21 cellular contexts compared by ENCODE assay signal in genomic region chr1:24484208-24484607, GRCh38. TPM values are rescaled to one million over a fixed set of nuclear protein-coding genes. Genes with fewer than 3 reads are reported as not detected.
DNase-seq lines count a peak whose midpoint lies in the region; ATAC-seq and TF ChIP-seq lines count a peak whose summit lies in the region.
"Had no signal": no experiment of that assay in that cellular context is flagged by ENCODE, and none has a peak within 500 bp of the region (broad histone marks: within the 10 kb centered on the region; RNA-seq: fewer than 3 reads in every experiment).

No MANE protein-coding gene starts in this region.

- no peak for TF ChIP-seq CTCF in activated B cell treated with CpG ODN at 0.5 μM for 24 hours (IDR thresholded peaks at IDR 0.05)

- no peak for ATAC-seq in CD4-positive, CD25-positive, alpha-beta regulatory T cell (ENCODE audit: low read depth in 2 of 2)
- ATAC-seq in activated B cell treated with CpG ODN at 0.5 μM for 24 hours (ENCODE audit: low read depth) (no peak), GM21360 (IDR thresholded peaks at IDR 0.05; ENCODE audit: unreplicated experiment) (no peak)
- ATAC-seq: esophagus mucosa, gastrocnemius medialis had no signal

- peak overlapping the region; percentile 5 for H3K4me3 Mint-ChIP-seq in T-helper 1 cell treated with Interleukin-12 subunit alpha and Interleukin-12 subunit beta and Interleukin-4 antibody, amounts not matched to agents 30 μg/mL and 1 μg/mL, for 36 hours
- peak overlapping the region; percentile 22 to 79 (median 67) for H3K4me3 Mint-ChIP-seq in CD4-positive, CD25-positive, alpha-beta regulatory T cell
- no peak overlapping the region for H3K4me3 Mint-ChIP-seq in activated B cell treated with CpG ODN at 0.5 μM for 24 hours
- H3K4me3 Mint-ChIP-seq: B cell, memory B cell had no signal

- POLR2A ChIA-PET in activated B cell treated with CpG ODN at 0.5 μM for 24 hours (lab: Charles Lee): interaction anchor here (0.8 to 2.1 kb wide), 2 partner anchors 18 to 51 kb away, joined by 3 to 17 read pairs; partner anchors contain the start of gene RCAN3

- H3K9me3 ChIP-seq in CD4-positive, CD25-positive, alpha-beta regulatory T cell (ENCODE audit: control insufficient read depth in 2 of 2, low read length in 2 of 2): no peaks in the 10 kb centered on the region
- no peaks in the 10 kb centered on the region for H3K9me3 ChIP-seq in effector memory CD4-positive, alpha-beta T cell (ENCODE audit: control insufficient read depth, low read length)
- H3K9me3 ChIP-seq: breast epithelium, gastrocnemius medialis had no signal

- H3K36me3 Mint-ChIP-seq in T-helper 1 cell treated with Interleukin-12 subunit alpha and Interleukin-12 subunit beta and Interleukin-4 antibody, amounts not matched to agents 30 μg/mL and 1 μg/mL, for 36 hours (ENCODE audit: low read depth): peaks cover 16% of the 10 kb centered on the region
- H3K36me3 Mint-ChIP-seq in CD4-positive, CD25-positive, alpha-beta regulatory T cell: peaks cover 5% of the 10 kb centered on the region
- H3K36me3 Mint-ChIP-seq in activated B cell treated with CpG ODN at 0.5 μM for 24 hours (ENCODE audit: low read depth): no peaks in the 10 kb centered on the region
- H3K36me3 Mint-ChIP-seq: naive B cell had no signal

- H3K4me1 Mint-ChIP-seq in T-helper 1 cell treated with Interleukin-12 subunit alpha and Interleukin-12 subunit beta and Interleukin-4 antibody, amounts not matched to agents 30 μg/mL and 1 μg/mL, for 36 hours (ENCODE audit: low read depth): peaks cover 69% of the 10 kb centered on the region
- H3K4me1 Mint-ChIP-seq in CD4-positive, CD25-positive, alpha-beta regulatory T cell: peaks cover 29 to 95% (median 56%) of the 10 kb centered on the region in 4 donors
- peaks cover 55% of the 10 kb centered on the region for H3K4me1 Mint-ChIP-seq in activated B cell treated with CpG ODN at 0.5 μM for 24 hours

- DNase-seq in T-helper 1 cell (no peak), activated B cell treated with CpG ODN at 0.5 μM for 24 hours (no peak), ureter (ENCODE audit: low spot score) (no peak), NCI-H226 (no peak)
- DNase-seq in CD4-positive, CD25-positive, alpha-beta regulatory T cell: no peak
- DNase-seq in effector memory CD4-positive, alpha-beta T cell: no peak
- DNase-seq: dermis blood vessel endothelial cell; gastrocnemius medialis; Kasumi-1; naive B cell; NCI-H1105 treated with DMSO at 0.1 percent for 48 hours; NCI-H2107; NCI-H524; stimulated activated CD4-positive, alpha-beta T cell treated with anti-CD3 and anti-CD28 coated beads, Interleukin-2, amount 100 ng/mL, for 24 hours had no signal

- H3K27me3 Mint-ChIP-seq in T-helper 1 cell treated with Interleukin-12 subunit alpha and Interleukin-12 subunit beta and Interleukin-4 antibody, amounts not matched to agents 30 μg/mL and 1 μg/mL, for 36 hours (ENCODE audit: low read depth): no peaks in the 10 kb centered on the region
- H3K27me3 Mint-ChIP-seq in CD4-positive, CD25-positive, alpha-beta regulatory T cell: no peaks in the 10 kb centered on the region
- H3K27me3 Mint-ChIP-seq in activated B cell treated with CpG ODN at 0.5 μM for 24 hours: no peaks in the 10 kb centered on the region
- H3K27me3 Mint-ChIP-seq: B cell, memory B cell, naive B cell had no signal

- peak overlapping the region; percentile 75 for H3K27ac Mint-ChIP-seq in T-helper 1 cell treated with Interleukin-12 subunit alpha and Interleukin-12 subunit beta and Interleukin-4 antibody, amounts not matched to agents 30 μg/mL and 1 μg/mL, for 36 hours
- peak overlapping the region; percentile 92 to 98 (median 97) for H3K27ac Mint-ChIP-seq in CD4-positive, CD25-positive, alpha-beta regulatory T cell
- peak overlapping the region; percentile 47 for H3K27ac Mint-ChIP-seq in activated B cell treated with CpG ODN at 0.5 μM for 24 hours
- H3K27ac Mint-ChIP-seq: B cell, memory B cell had no signal

- intact Hi-C loops in activated B cell treated with CpG ODN at 0.5 μM for 24 hours (cut with micrococcal nuclease): loop anchor here (5.0 kb wide), 1 partner anchor 67 kb away; the partner anchor contains the start of gene NIPAL3

- CTCF ChIA-PET in activated B cell treated with CpG ODN at 0.5 μM for 24 hours (lab: Charles Lee): interaction anchor here (0.8 kb wide), 1 partner anchor 69 kb away, joined by 3 read pairs; the partner anchor contains the start of gene NIPAL3

- H3K4me1 ChIP-seq in CD4-positive, CD25-positive, alpha-beta regulatory T cell (ENCODE audit: control insufficient read depth, insufficient read depth, low read length, poor library complexity, severe bottlenecking): peaks cover 78% of the 10 kb centered on the region
- H3K4me1 ChIP-seq in effector memory CD4-positive, alpha-beta T cell (ENCODE audit: control insufficient read depth, insufficient read depth, low read length, poor library complexity, severe bottlenecking): peaks cover 66% of the 10 kb centered on the region
- H3K4me1 ChIP-seq: breast epithelium, gastrocnemius medialis had no signal

- no peaks in the 10 kb centered on the region for H3K27me3 ChIP-seq in CD4-positive, CD25-positive, alpha-beta regulatory T cell (ENCODE audit: control insufficient read depth, insufficient read depth, low read length)
- no peaks in the 10 kb centered on the region for H3K27me3 ChIP-seq in effector memory CD4-positive, alpha-beta T cell (replicated peaks; ENCODE audit: control insufficient read depth, insufficient read depth, low read length, poor library complexity, severe bottlenecking)
- H3K27me3 ChIP-seq: breast epithelium, gastrocnemius medialis had no signal

- H3K4me3 ChIP-seq in CD4-positive, CD25-positive, alpha-beta regulatory T cell (ENCODE audit: low read depth, low read length): peak overlapping the region; percentile 40
- no peak overlapping the region for H3K4me3 ChIP-seq in effector memory CD4-positive, alpha-beta T cell (ENCODE audit: insufficient read depth, low read depth, low read length, poor library complexity, severe bottlenecking)
- H3K4me3 ChIP-seq: breast epithelium, gastrocnemius medialis had no signal

- H3K9me3 Mint-ChIP-seq in T-helper 1 cell treated with Interleukin-12 subunit alpha and Interleukin-12 subunit beta and Interleukin-4 antibody, amounts not matched to agents 30 μg/mL and 1 μg/mL, for 36 hours: peaks cover 5% of the 10 kb centered on the region
- H3K9me3 Mint-ChIP-seq in CD4-positive, CD25-positive, alpha-beta regulatory T cell: no peaks in the 10 kb centered on the region
- H3K9me3 Mint-ChIP-seq in activated B cell treated with CpG ODN at 0.5 μM for 24 hours: peaks cover 2% of the 10 kb centered on the region
- H3K9me3 Mint-ChIP-seq: memory B cell, naive B cell had no signal

- no peaks in the 10 kb centered on the region for H3K36me3 ChIP-seq in CD4-positive, CD25-positive, alpha-beta regulatory T cell (ENCODE audit: control insufficient read depth, insufficient read depth, low read length)
- H3K36me3 ChIP-seq in effector memory CD4-positive, alpha-beta T cell (ENCODE audit: control insufficient read depth, insufficient read depth, low read length): no peaks in the 10 kb centered on the region
- H3K36me3 ChIP-seq: breast epithelium, gastrocnemius medialis had no signal

- peak overlapping the region; percentile 81 for H3K27ac ChIP-seq in CD4-positive, CD25-positive, alpha-beta regulatory T cell (ENCODE audit: insufficient read depth, low read length, poor library complexity, severe bottlenecking)
- peak overlapping the region; percentile 60 for H3K27ac ChIP-seq in effector memory CD4-positive, alpha-beta T cell (ENCODE audit: insufficient read depth, low read length, poor library complexity, severe bottlenecking)
- H3K27ac ChIP-seq: 22Rv1, breast epithelium, gastrocnemius medialis had no signal

RNA-seq across cellular contexts. Expression of gene RCAN3, which starts 18.4 kb away (rescaled TPM):
- 172 TPM for total RNA-seq in CD4-positive, CD25-positive, alpha-beta regulatory T cell
- 100 to 1,000 TPM; 126 to 146 (median 133) TPM for polyA plus RNA-seq in CD4-positive, CD25-positive, alpha-beta regulatory T cell
- total RNA-seq in activated B cell treated with CpG ODN at 0.5 μM for 24 hours (22.8 and 23.6 TPM in 2 replicates), ureter (19.0 TPM)

Comparison
In these comparisons a context has a peak if more than half of its experiments do, and no peak if none do; other contexts are left out.
1. H3K27ac Mint-ChIP-seq: peak in every context shown above with its lines; median percentile 97 in CD4-positive, CD25-positive, alpha-beta regulatory T cell; 75 in T-helper 1 cell treated with Interleukin-12 subunit alpha and Interleukin-12 subunit beta and Interleukin-4 antibody, amounts not matched to agents 30 μg/mL and 1 μg/mL, for 36 hours; 47 in activated B cell treated with CpG ODN at 0.5 μM for 24 hours.